23 cellular contexts compared by ENCODE assay signal in genomic region chr4:147134536-147135210, GRCh38.
"Had no signal": no experiment of that assay in that cellular context is flagged by ENCODE, and none has a peak within 500 bp of the region (broad histone marks: within the 10 kb centered on the region; RNA-seq: fewer than 3 reads in every experiment).

No MANE protein-coding gene starts in this region.

- DNase-seq: activated CD4-positive, alpha-beta memory T cell treated with anti-CD3 and anti-CD28 coated beads, Interleukin-2, amount 10 ng/mL, durations not matched to agents 7 days and 5 days; activated CD4-positive, alpha-beta T cell treated with anti-CD3 and anti-CD28 coated beads for 4 hours; activated CD4-positive, CD25-positive, alpha-beta regulatory T cell; activated CD8-positive, alpha-beta memory T cell treated with anti-CD3 and anti-CD28 coated beads, Interleukin-2, amount 10 ng/mL, durations not matched to agents 7 days and 5 days; activated gamma-delta T cell; activated naive CD4-positive, alpha-beta T cell treated with anti-CD3 and anti-CD28 coated beads, Interleukin-2, amount 50 U/mL, for 16 hours; activated naive CD8-positive, alpha-beta T cell treated with anti-CD3 and anti-CD28 coated beads, Interleukin-2, amount 50 U/mL, for 24 hours; activated T-cell treated with anti-CD3 and anti-CD28 coated beads for 4 hours; anterior cingulate cortex; cerebellar nuclear complex; effector CD4-positive, alpha-beta T cell; gastrocnemius medialis; hypothalamus; left cardiac atrium; naive thymus-derived CD8-positive, alpha-beta T cell; pancreas; psoas muscle; stimulated activated CD4-positive, alpha-beta T cell treated with anti-CD3 and anti-CD28 coated beads, Interleukin-4, amount 100 ng/mL, for 4 hours; stimulated activated naive CD8-positive, alpha-beta T cell treated with anti-CD3 and anti-CD28 coated beads, Interleukin-15, Interleukin-2, amounts not matched to agents 100 U/mL and 50 U/mL, for 24 hours; T-helper 9 cell had no signal

- H3K4me1 ChIP-seq: pancreas, psoas muscle had no signal

- H3K27me3 Mint-ChIP-seq: dendritic cell treated with granulocyte-macrophage colony-stimulating factor and Interleukin-4, amounts not matched to agents 40 ng/mL and 50 ng/mL, for 4 days had no signal

- H3K36me3 Mint-ChIP-seq: activated CD8-positive, alpha-beta memory T cell treated with anti-CD3 and anti-CD28 coated beads, Interleukin-2, amount 10 ng/mL, durations not matched to agents 7 days and 5 days; naive thymus-derived CD8-positive, alpha-beta T cell had no signal

- H3K4me1 Mint-ChIP-seq: activated CD4-positive, alpha-beta memory T cell treated with anti-CD3 and anti-CD28 coated beads, Interleukin-2, amount 10 ng/mL, durations not matched to agents 7 days and 5 days; activated naive CD8-positive, alpha-beta T cell treated with anti-CD3 and anti-CD28 coated beads, Interleukin-2, amount 50 U/mL, for 24 hours; naive thymus-derived CD8-positive, alpha-beta T cell had no signal

- H3K36me3 ChIP-seq: gastrocnemius medialis, pancreas, right atrium auricular region had no signal

- H3K9me3 ChIP-seq: gastrocnemius medialis, pancreas, psoas muscle, right atrium auricular region had no signal

- H3K27ac Mint-ChIP-seq: activated CD4-positive, alpha-beta memory T cell treated with anti-CD3 and anti-CD28 coated beads, Interleukin-2, amount 10 ng/mL, durations not matched to agents 7 days and 5 days; activated CD8-positive, alpha-beta memory T cell treated with anti-CD3 and anti-CD28 coated beads, Interleukin-2, amount 10 ng/mL, durations not matched to agents 7 days and 5 days; activated naive CD8-positive, alpha-beta T cell treated with anti-CD3 and anti-CD28 coated beads, Interleukin-2, amount 50 U/mL, for 24 hours; activated T-helper 1 cell treated with anti-CD3 and anti-CD28 coated beads, Interleukin-12 subunit alpha, Interleukin-12 subunit beta, Interleukin-2, Interleukin-4 antibody, amounts not matched to agents 30 ng/mL and 10 ng/mL and 1 ng/mL, durations not matched to agents 14 hours and 24 hours and 36 hours; dendritic cell treated with granulocyte-macrophage colony-stimulating factor and Interleukin-4, amounts not matched to agents 40 ng/mL and 50 ng/mL, for 4 days; naive thymus-derived CD8-positive, alpha-beta T cell had no signal

- H3K4me3 Mint-ChIP-seq: activated CD4-positive, alpha-beta memory T cell treated with anti-CD3 and anti-CD28 coated beads, Interleukin-2, amount 10 ng/mL, durations not matched to agents 7 days and 5 days; activated CD8-positive, alpha-beta memory T cell treated with anti-CD3 and anti-CD28 coated beads, Interleukin-2, amount 10 ng/mL, durations not matched to agents 7 days and 5 days; activated naive CD8-positive, alpha-beta T cell treated with anti-CD3 and anti-CD28 coated beads, Interleukin-2, amount 50 U/mL, for 24 hours; activated T-helper 1 cell treated with anti-CD3 and anti-CD28 coated beads, Interleukin-12 subunit alpha, Interleukin-12 subunit beta, Interleukin-2, Interleukin-4 antibody, amounts not matched to agents 30 ng/mL and 10 ng/mL and 1 ng/mL, durations not matched to agents 14 hours and 24 hours and 36 hours; dendritic cell treated with granulocyte-macrophage colony-stimulating factor and Interleukin-4, amounts not matched to agents 40 ng/mL and 50 ng/mL, for 4 days; naive thymus-derived CD8-positive, alpha-beta T cell had no signal

- H3K27ac ChIP-seq: pancreas, psoas muscle, right atrium auricular region had no signal

- H3K27me3 ChIP-seq: gastrocnemius medialis, pancreas, right atrium auricular region had no signal

- H3K4me3 ChIP-seq: gastrocnemius medialis, pancreas, psoas muscle, right atrium auricular region had no signal

- ATAC-seq: activated CD8-positive, alpha-beta memory T cell treated with anti-CD3 and anti-CD28 coated beads, Interleukin-2, amount 10 ng/mL, durations not matched to agents 7 days and 5 days; activated naive CD8-positive, alpha-beta T cell treated with anti-CD3 and anti-CD28 coated beads, Interleukin-2, amount 50 U/mL, for 24 hours; gastrocnemius medialis; left cardiac atrium; naive thymus-derived CD8-positive, alpha-beta T cell; pancreas; psoas muscle; stimulated activated naive CD8-positive, alpha-beta T cell treated with anti-CD3 and anti-CD28 coated beads, Interleukin-15, Interleukin-2, amounts not matched to agents 100 U/mL and 50 U/mL, for 24 hours had no signal

- H3K9me3 Mint-ChIP-seq: activated CD4-positive, alpha-beta memory T cell treated with anti-CD3 and anti-CD28 coated beads, Interleukin-2, amount 10 ng/mL, durations not matched to agents 7 days and 5 days; activated naive CD8-positive, alpha-beta T cell treated with anti-CD3 and anti-CD28 coated beads, Interleukin-2, amount 50 U/mL, for 24 hours; activated T-helper 1 cell treated with anti-CD3 and anti-CD28 coated beads, Interleukin-12 subunit alpha, Interleukin-12 subunit beta, Interleukin-2, Interleukin-4 antibody, amounts not matched to agents 30 ng/mL and 10 ng/mL and 1 ng/mL, durations not matched to agents 14 hours and 24 hours and 36 hours; dendritic cell treated with granulocyte-macrophage colony-stimulating factor and Interleukin-4, amounts not matched to agents 40 ng/mL and 50 ng/mL, for 4 days; naive thymus-derived CD8-positive, alpha-beta T cell had no signal
